ENCODE assay signal across 8 cellular contexts in genomic region chr5:110751902-110752762, GRCh38. TPM values are rescaled to one million over a fixed set of nuclear protein-coding genes. Genes with fewer than 3 reads are reported as not detected.
A peak's percentile ranks its signal among the peaks of the same experiment; 100 is the strongest.
DNase-seq lines count a peak whose midpoint lies in the region; ATAC-seq, FAIRE-seq and TF ChIP-seq lines count a peak whose summit lies in the region.

No MANE protein-coding gene starts in this region.

- CTCF ChIA-PET in MCF 10A (lab: Yijun Ruan, JAX): no interaction called here

- no peak overlapping the region for H3K4me3 Mint-ChIP-seq in MCF 10A (ENCODE audit: unreplicated experiment)
- no peak overlapping the region for H3K4me3 Mint-ChIP-seq in osteocyte (ENCODE audit: unreplicated experiment)

- intact Hi-C loops in MCF 10A (cut with micrococcal nuclease): no loop called here

- TF ChIP-seq CTCF in MCF 10A (IDR thresholded peaks at IDR 0.05; ENCODE audit: unreplicated experiment): no peak
- no peak for TF ChIP-seq CTCF in osteocyte (IDR thresholded peaks at IDR 0.05)

- no peak overlapping the region for H3K27ac Mint-ChIP-seq in MCF 10A (ENCODE audit: low read depth, unreplicated experiment)
- H3K27ac Mint-ChIP-seq in osteocyte (ENCODE audit: unreplicated experiment): no peak overlapping the region

- ATAC-seq in GM18502 (IDR thresholded peaks at IDR 0.05; ENCODE audit: poor library complexity, unreplicated experiment) (peak; percentile 97), GM21528 (IDR thresholded peaks at IDR 0.05; ENCODE audit: low FRiP score, unreplicated experiment) (peak; percentile 99), HG03571 (IDR thresholded peaks at IDR 0.05; ENCODE audit: unreplicated experiment) (peak; percentile 98), esophagus mucosa (peak; percentile 32)

- POLR2A ChIA-PET in MCF 10A (lab: Yijun Ruan, JAX): interaction anchor here (0.6 to 1.0 kb wide), 2 partner anchors 78 to 339 kb away, joined by 3 read pairs; no protein-coding TSS in a partner anchor

- FAIRE-seq in RCC 7860 (lab: Jason Lieb, UNC): no peak

- DNase-seq in MCF 10A (ENCODE audit: unreplicated experiment) (no peak), osteocyte (ENCODE audit: extremely low spot score, unreplicated experiment) (no peak), KG1 (lab: John Stamatoyannopoulos, UW) (no peak), RCC 7860 (ENCODE audit: low spot score) (no peak)

- H3K27me3 Mint-ChIP-seq in MCF 10A (ENCODE audit: insufficient read depth, unreplicated experiment) (no peaks in the 10 kb centered on the region), osteocyte (ENCODE audit: unreplicated experiment) (no peaks in the 10 kb centered on the region)

- H3K36me3 Mint-ChIP-seq in MCF 10A (ENCODE audit: insufficient read depth, unreplicated experiment): peaks cover 36% of the 10 kb centered on the region
- peaks cover 28% of the 10 kb centered on the region for H3K36me3 Mint-ChIP-seq in osteocyte (ENCODE audit: unreplicated experiment)

- H3K9me3 Mint-ChIP-seq in MCF 10A (ENCODE audit: unreplicated experiment): no peaks in the 10 kb centered on the region
- H3K9me3 Mint-ChIP-seq in osteocyte (ENCODE audit: unreplicated experiment): no peaks in the 10 kb centered on the region

- no TSS peak for BruUV-seq in MCF 10A (replicated peaks; lab: Mats Ljungman, UMichigan)

- H3K4me1 Mint-ChIP-seq in MCF 10A (ENCODE audit: insufficient read depth, unreplicated experiment) (peaks cover 24% of the 10 kb centered on the region), osteocyte (ENCODE audit: unreplicated experiment) (no peaks in the 10 kb centered on the region)

RNA-seq across cellular contexts. Expression of gene SLC25A46, which starts 13.3 kb away (rescaled TPM):
- total RNA-seq in esophagus mucosa: 31.9 TPM
- total RNA-seq in MCF 10A (2022): 42.5 and 42.7 TPM in 2 replicates
- 41.9 and 42.9 TPM in 2 replicates for total RNA-seq in osteocyte

RNA-seq across cellular contexts. Expression of gene TMEM232, which starts 25.7 kb away (rescaled TPM):
- total RNA-seq in esophagus mucosa (0.56 TPM), MCF 10A (2022) (2.8 and 3.1 TPM in 2 replicates), osteocyte (2.7 and 3.5 TPM in 2 replicates)

Comparison
In these comparisons a context has a peak if more than half of its experiments do, and no peak if none do; other contexts are left out.
1. ATAC-seq: peak in every context shown above with its lines; median percentile 99 in GM21528; 98 in HG03571; 97 in GM18502; 32 in esophagus mucosa.